In genomic region chr2:118830121-118830520, GRCh38 we compare ENCODE assay signal across 14 cellular contexts. TPM values are rescaled to one million over a fixed set of nuclear protein-coding genes. Genes with fewer than 3 reads are reported as not detected.
"Had no signal": no experiment of that assay in that cellular context is flagged by ENCODE, and none has a peak within 500 bp of the region (broad histone marks: within the 10 kb centered on the region; RNA-seq: fewer than 3 reads in every experiment).

No MANE protein-coding gene starts in this region.

- H3K27ac ChIP-seq: parathyroid adenoma had no signal

- DNase-seq: activated CD4-positive, alpha-beta T cell treated with anti-CD3 and anti-CD28 coated beads, Interleukin-2, amount 50 U/mL, for 1 hour; activated CD4-positive, CD25-positive, alpha-beta regulatory T cell; activated T-cell treated with anti-CD3 and anti-CD28 coated beads, Interleukin-2, amount 50 U/mL, for 1 hour; amniotic stem cell; effector memory CD4-positive, alpha-beta T cell; hippocampal formation; kidney glomerular epithelial cell; naive B cell; retina; small intestine had no signal

- H2AFZ ChIP-seq: parathyroid adenoma had no signal

- ATAC-seq: stimulated activated effector memory CD8-positive, alpha-beta T cell treated with anti-CD3 and anti-CD28 coated beads, Interleukin-12 subunit alpha, Interleukin-12 subunit beta, amount 100 ng/mL, for 72 hours had no signal

- H3K9ac ChIP-seq: parathyroid adenoma had no signal

- H3K79me2 ChIP-seq: parathyroid adenoma had no signal

RNA-seq across cellular contexts. Expression of gene EN1, which starts 17.3 kb away (rescaled TPM):
- total RNA-seq: glomerular endothelial cell; T-helper 2 cell treated with Interferon-gamma antibody and Interleukin-4, amounts not matched to agents 100 ng/mL and 5 ng/mL, for 36 hours had no signal
- polyA plus RNA-seq: small intestine had no signal
